Comparison of ENCODE assay signal across 8 cellular contexts in genomic region chr12:120536064-120536791, GRCh38.
DNase-seq lines count a peak whose midpoint lies in the region; ATAC-seq, FAIRE-seq and TF ChIP-seq lines count a peak whose summit lies in the region.

No MANE protein-coding gene starts in this region.

- H3K4me1 ChIP-seq in mucosa of stomach (ENCODE audit: control insufficient read depth, insufficient read depth, low read length), result peaks cover 37% of the 10 kb centered on the region

- H3K4me3 ChIP-seq in brain microvascular endothelial cell (ENCODE audit: low read depth, low read length) (peak overlapping the region; percentile 89), mucosa of stomach (ENCODE audit: low read length) (peak overlapping the region; percentile 65)

- H3K9me3 ChIP-seq in mucosa of stomach (ENCODE audit: control insufficient read depth, low read length), result no peaks in the 10 kb centered on the region

- peak overlapping the region; percentile 94 for H3K9ac ChIP-seq in mucosa of stomach (ENCODE audit: low read length)

- no peak for FAIRE-seq in RCC 7860 (lab: Jason Lieb, UNC)

- peak; percentile 18 for DNase-seq in stimulated activated CD4-positive, alpha-beta T cell treated with anti-CD3 and anti-CD28 coated beads, Interleukin-1b, Interleukin-23, amount 100 ng/mL, for 48 hours
- DNase-seq in stimulated activated CD4-positive, alpha-beta T cell treated with anti-CD3 and anti-CD28 coated beads, Interleukin-2, amount 100 ng/mL, for 48 hours, result no peak
- DNase-seq in brain microvascular endothelial cell (no peak), RCC 7860 (ENCODE audit: low spot score) (no peak), iPS-NIHi7 (ENCODE audit: extremely low spot score) (no peak), cerebellar nuclear complex (lab: John Stamatoyannopoulos, UW) (no peak)

- TF ChIP-seq CTCF in brain microvascular endothelial cell (IDR thresholded peaks at IDR 0.05; ENCODE audit: low read depth, low read length, missing control alignments), result no peak

- H3K27ac ChIP-seq in brain microvascular endothelial cell, result no peak overlapping the region

- ATAC-seq in HG03521 (IDR thresholded peaks at IDR 0.05; ENCODE audit: unreplicated experiment), result no peak

- H3K36me3 ChIP-seq in brain microvascular endothelial cell (replicated peaks), result no peaks in the 10 kb centered on the region
- H3K36me3 ChIP-seq in mucosa of stomach (ENCODE audit: control insufficient read depth, insufficient read depth, low read length), result no peaks in the 10 kb centered on the region

- H3K27me3 ChIP-seq in brain microvascular endothelial cell (replicated peaks) (no peaks in the 10 kb centered on the region), mucosa of stomach (ENCODE audit: control insufficient read depth, insufficient read depth, low read length) (no peaks in the 10 kb centered on the region)

- in situ Hi-C loops in brain microvascular endothelial cell (cut with HindIII; ENCODE audit: low pct_ligation_motif_present, low sequenced_read_pairs), result no loop called here
